16 cellular contexts compared by ENCODE assay signal in genomic region chr20:61303675-61304074, GRCh38. TPM values are rescaled to one million over a fixed set of nuclear protein-coding genes. Genes with fewer than 3 reads are reported as not detected.
DNase-seq lines count a peak whose midpoint lies in the region; ATAC-seq and TF ChIP-seq lines count a peak whose summit lies in the region.
"Had no signal": no experiment of that assay in that cellular context is flagged by ENCODE, and none has a peak within 500 bp of the region (broad histone marks: within the 10 kb centered on the region; RNA-seq: fewer than 3 reads in every experiment).

No MANE protein-coding gene starts in this region.

- peak; percentile 4 for DNase-seq in COLO668 (lab: John Stamatoyannopoulos, UW; ENCODE audit: unreplicated experiment)
- peak; percentile 46 for DNase-seq in NCI-H2029 (lab: John Stamatoyannopoulos, UW)
- DNase-seq in RWPE2 (ENCODE audit: low spot score): peak; percentile 81
- DNase-seq in T-helper 17 cell: no peak
- no peak for DNase-seq in progenitor cell of endocrine pancreas (ENCODE audit: low spot score, unreplicated experiment)
- DNase-seq in retina: no peak
- DNase-seq: CD8-positive, alpha-beta memory T cell; DMS53; NCI-H1930; NCI-H446; T1000 had no signal

- no peak overlapping the region for H3K4me3 Mint-ChIP-seq in T-helper 17 cell
- H3K4me3 Mint-ChIP-seq in progenitor cell of endocrine pancreas (ENCODE audit: low read depth): no peak overlapping the region
- H3K4me3 Mint-ChIP-seq: B cell; CD8-positive, alpha-beta memory T cell had no signal

- no peaks in the 10 kb centered on the region for H3K9me3 Mint-ChIP-seq in progenitor cell of endocrine pancreas (ENCODE audit: low read depth)
- H3K9me3 Mint-ChIP-seq: CD8-positive, alpha-beta memory T cell had no signal

- TF ChIP-seq CTCF in RWPE2 (IDR thresholded peaks at IDR 0.05; ENCODE audit: poor library complexity, severe bottlenecking) (no peak), progenitor cell of endocrine pancreas (IDR thresholded peaks at IDR 0.05; ENCODE audit: unreplicated experiment) (no peak)

- H3K27ac Mint-ChIP-seq in T-helper 17 cell (no peak overlapping the region), progenitor cell of endocrine pancreas (no peak overlapping the region)
- H3K27ac Mint-ChIP-seq: B cell; CD8-positive, alpha-beta memory T cell had no signal

- H3K4me2 ChIP-seq in BLaER1: peak overlapping the region; percentile 71

- no peaks in the 10 kb centered on the region for H3K36me3 Mint-ChIP-seq in T-helper 17 cell (ENCODE audit: low read depth)
- no peaks in the 10 kb centered on the region for H3K36me3 Mint-ChIP-seq in progenitor cell of endocrine pancreas (ENCODE audit: insufficient read depth)
- H3K36me3 Mint-ChIP-seq: CD8-positive, alpha-beta memory T cell had no signal

- H3K4me1 Mint-ChIP-seq in T-helper 17 cell: no peaks in the 10 kb centered on the region
- H3K4me1 Mint-ChIP-seq in progenitor cell of endocrine pancreas (ENCODE audit: low read depth): peaks cover 1% of the 10 kb centered on the region
- H3K4me1 Mint-ChIP-seq: B cell; CD8-positive, alpha-beta memory T cell had no signal

- H3K9me3 ChIP-seq in BLaER1: no peaks in the 10 kb centered on the region
- no peaks in the 10 kb centered on the region for H3K9me3 ChIP-seq in RWPE2 (ENCODE audit: severe bottlenecking)
- no peaks in the 10 kb centered on the region for H3K9me3 ChIP-seq in T-helper 17 cell (ENCODE audit: control insufficient read depth, low read length, poor library complexity, severe bottlenecking)

- H3K4me3 ChIP-seq in BLaER1: no peak overlapping the region
- no peak overlapping the region for H3K4me3 ChIP-seq in RWPE2 (ENCODE audit: severe bottlenecking)
- H3K4me3 ChIP-seq: K562 had no signal

- H3K27me3 Mint-ChIP-seq in T-helper 17 cell (no peaks in the 10 kb centered on the region), progenitor cell of endocrine pancreas (peaks cover 3% of the 10 kb centered on the region)
- H3K27me3 Mint-ChIP-seq: B cell had no signal

- H4K20me1 ChIP-seq in BLaER1: no peaks in the 10 kb centered on the region

- no peak overlapping the region for H3K27ac ChIP-seq in BLaER1
- H3K27ac ChIP-seq in RWPE2 (ENCODE audit: poor library complexity, severe bottlenecking): no peak overlapping the region
- H3K27ac ChIP-seq: HL-60 had no signal

- ATAC-seq in RWPE2 (ENCODE audit: low read depth) (no peak), T-helper 17 cell (no peak)
- ATAC-seq: HCT116, K562 had no signal

- H3K36me3 ChIP-seq in BLaER1: no peaks in the 10 kb centered on the region
- peaks cover 21% of the 10 kb centered on the region for H3K36me3 ChIP-seq in RWPE2 (ENCODE audit: low read depth)

- no peaks in the 10 kb centered on the region for H3K27me3 ChIP-seq in BLaER1
- H3K27me3 ChIP-seq in RWPE2 (ENCODE audit: insufficient read depth, poor library complexity, severe bottlenecking): no peaks in the 10 kb centered on the region

- H3K9ac ChIP-seq in BLaER1: no peak overlapping the region

- H3K4me1 ChIP-seq in BLaER1: peaks cover 55% of the 10 kb centered on the region
- no peaks in the 10 kb centered on the region for H3K4me1 ChIP-seq in RWPE2 (ENCODE audit: insufficient read depth, poor library complexity, severe bottlenecking)

RNA-seq across cellular contexts. Expression of gene CDH4, which starts 51.6 kb away (rescaled TPM):
- total RNA-seq in T-helper 17 cell: under 1 TPM; 0.55 to 0.67 TPM
- 0.38 and 0.43 TPM in 2 replicates for total RNA-seq in progenitor cell of endocrine pancreas
- total RNA-seq: B cell; CD8-positive, alpha-beta memory T cell; K562 had no signal

Comparison
In these comparisons a context has a peak if more than half of its experiments do, and no peak if none do; other contexts are left out.
1. DNase-seq: peak in COLO668 (single experiment), NCI-H2029 (single experiment) and RWPE2 (single experiment); none in T-helper 17 cell (0 of 3), progenitor cell of endocrine pancreas (single experiment) and retina (single experiment).